ENCODE assay signal across 9 cellular contexts in genomic region chr22:49979587-49980264, GRCh38. TPM values are rescaled to one million over a fixed set of nuclear protein-coding genes. Genes with fewer than 3 reads are reported as not detected.
DNase-seq lines count a peak whose midpoint lies in the region; ATAC-seq and TF ChIP-seq lines count a peak whose summit lies in the region.
"Had no signal": no experiment of that assay in that cellular context is flagged by ENCODE, and none has a peak within 500 bp of the region (broad histone marks: within the 10 kb centered on the region; RNA-seq: fewer than 3 reads in every experiment).

No MANE protein-coding gene starts in this region.

- H3K9ac ChIP-seq in mesendoderm (ENCODE audit: low read length) = no peak overlapping the region

- H2BK5ac ChIP-seq in mesendoderm (ENCODE audit: low read length) = no peak overlapping the region

- H2AK5ac ChIP-seq in mesendoderm (ENCODE audit: low read length) = no peak overlapping the region

- no peak overlapping the region for H4K8ac ChIP-seq in mesendoderm (ENCODE audit: low read depth, low read length)

- H3K36me3 ChIP-seq in mesendoderm (ENCODE audit: control insufficient read depth, insufficient read depth, low read length) (no peaks in the 10 kb centered on the region), MG63 (no peaks in the 10 kb centered on the region)
- H3K36me3 ChIP-seq: breast epithelium had no signal

- H3K79me2 ChIP-seq in mesendoderm (ENCODE audit: control insufficient read depth, insufficient read depth, low read length) = no peaks in the 10 kb centered on the region

- TF ChIP-seq CTCF in astrocyte of the spinal cord (IDR thresholded peaks at IDR 0.05; ENCODE audit: low read depth, low read length) = peak; percentile 70

- in situ Hi-C loops in astrocyte of the spinal cord (cut with HindIII; ENCODE audit: low sequenced_read_pairs) = no loop called here

- DNase-seq in activated gamma-delta T cell treated with Interleukin-2 at 50 U/mL for 16 hours (peak; percentile 7), activated gamma-delta T cell (lab: John Stamatoyannopoulos, UW) (no peak), NOMO-1 treated with dmso at 0.1 percent for 144 hours (lab: John Stamatoyannopoulos, UW; ENCODE audit: unreplicated experiment) (peak; percentile 19), astrocyte of the spinal cord (ENCODE audit: low read depth, low spot score) (peak; percentile 43), mesendoderm (peak; percentile 73), MG63 (no peak)

- no CpG with 5 or more reads among the region's 7 CpGs for WGBS in mesendoderm (ENCODE audit: extremely low coverage, insufficient coverage, low lambda C conversion rate)

- no peak for TF ChIP-seq POLR2A in GM18505 (IDR thresholded peaks at IDR 0.05; ENCODE audit: borderline replicate concordance, extremely low read depth, insufficient read depth, insufficient read length)

- H3K27me3 ChIP-seq in mesendoderm (ENCODE audit: insufficient read depth, low read length, poor library complexity) (peaks cover 7% of the 10 kb centered on the region), MG63 (no peaks in the 10 kb centered on the region)

- no peaks in the 10 kb centered on the region for H3K79me1 ChIP-seq in mesendoderm (ENCODE audit: low read length)

- ATAC-seq in GM18505 (IDR thresholded peaks at IDR 0.05; ENCODE audit: unreplicated experiment) = no peak
- no peak for ATAC-seq in GM18909 (IDR thresholded peaks at IDR 0.05; ENCODE audit: poor library complexity, unreplicated experiment)

- H2BK15ac ChIP-seq in mesendoderm (replicated peaks; ENCODE audit: low read depth) = no peak overlapping the region

- no peak overlapping the region for H3K56ac ChIP-seq in mesendoderm (ENCODE audit: low read length)

- no peak overlapping the region for H3K4me2 ChIP-seq in mesendoderm (ENCODE audit: low read length)

- H2BK120ac ChIP-seq in mesendoderm (ENCODE audit: low read depth, low read length) = no peak overlapping the region

- peaks cover 3% of the 10 kb centered on the region; the same call in 1 of the 2 replicates for H3K9me3 ChIP-seq in MG63
- H3K9me3 ChIP-seq: breast epithelium had no signal

- no peak overlapping the region for H3K27ac ChIP-seq in mesendoderm (ENCODE audit: low read depth, low read length)
- H3K27ac ChIP-seq: breast epithelium had no signal

- H3K4me3 ChIP-seq in astrocyte of the spinal cord (ENCODE audit: low read depth, low read length) (no peak overlapping the region), mesendoderm (ENCODE audit: low read length) (no peak overlapping the region), MG63 (no peak overlapping the region)
- H3K4me3 ChIP-seq: breast epithelium had no signal

- no peak overlapping the region for H3K4ac ChIP-seq in mesendoderm (ENCODE audit: low read depth, low read length)

- H4K5ac ChIP-seq in mesendoderm (ENCODE audit: low read length) = no peak overlapping the region

- H3K4me1 ChIP-seq in mesendoderm (ENCODE audit: control insufficient read depth, low read depth, low read length) = no peaks in the 10 kb centered on the region

- no peak overlapping the region for H3K18ac ChIP-seq in mesendoderm (ENCODE audit: low read length)

- no peak overlapping the region for H3K23ac ChIP-seq in mesendoderm (ENCODE audit: low read length)

RNA-seq across cellular contexts. Expression of gene PIM3, which starts 19.2 kb away (rescaled TPM):
- polyA plus RNA-seq in mesendoderm (2013, experiment 1 of 2) = 14.0 TPM
- 14.1 TPM for polyA plus RNA-seq in mesendoderm (2013, experiment 2 of 2)
- total RNA-seq in MG63 (2014; rRNA removed; shearing (Covaris generic); ENCODE audit: low replicate concordance) = 29.3 and 37.1 TPM in 2 replicates

RNA-seq across cellular contexts. Expression of gene IL17REL, which starts 32.8 kb away (rescaled TPM):
- polyA plus RNA-seq in mesendoderm (2013, experiment 1 of 2) = not detected
- not detected for polyA plus RNA-seq in mesendoderm (2013, experiment 2 of 2)
- not detected in 2 replicates for total RNA-seq in MG63 (2014; rRNA removed; shearing (Covaris generic); ENCODE audit: low replicate concordance)
- total RNA-seq: breast epithelium had no signal

Comparison
In these comparisons a context has a peak if more than half of its experiments do, and no peak if none do; other contexts are left out.
1. DNase-seq: peak in activated gamma-delta T cell treated with Interleukin-2 at 50 U/mL for 16 hours (single experiment), NOMO-1 treated with dmso at 0.1 percent for 144 hours (single experiment), astrocyte of the spinal cord (single experiment) and mesendoderm (single experiment); none in activated gamma-delta T cell (single experiment) and MG63 (single experiment).